Comparison of ENCODE assay signal across 8 cellular contexts in the genomic region with DNA sequence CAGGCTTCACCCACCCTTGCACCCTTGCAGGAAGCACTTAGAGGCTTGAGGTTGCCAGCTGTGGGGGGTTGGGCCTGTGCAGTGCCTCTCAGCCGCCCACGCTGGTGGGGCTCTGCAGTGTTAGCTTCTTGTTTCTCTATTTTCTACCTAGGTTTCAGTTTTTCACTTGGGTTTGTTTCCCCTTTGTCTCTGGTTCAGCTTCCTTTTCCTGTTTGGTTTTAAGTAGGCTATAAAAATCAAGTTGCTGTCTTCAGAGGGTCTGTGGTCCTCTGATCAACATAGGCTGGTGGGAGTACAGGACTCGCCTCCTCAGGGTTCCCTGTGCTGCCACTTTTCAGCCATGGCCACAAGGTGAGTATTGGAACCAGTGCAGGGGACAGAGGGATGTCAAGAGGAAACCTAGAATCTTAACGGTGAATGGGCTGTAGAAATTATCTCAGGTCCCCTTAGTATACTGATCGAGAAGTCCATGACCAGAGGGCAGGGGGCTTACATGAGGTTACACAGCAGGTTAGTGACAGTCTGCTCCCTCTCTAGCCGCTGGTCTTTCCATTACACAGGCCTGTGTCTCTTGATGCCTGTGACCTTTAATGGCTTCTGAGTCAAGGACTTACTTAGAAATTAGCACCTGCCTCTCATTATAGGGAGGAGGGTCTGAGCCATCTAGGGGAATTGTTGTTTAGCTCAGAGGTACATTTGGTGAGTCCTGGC. TPM values are rescaled to one million over a fixed set of nuclear protein-coding genes. Genes with fewer than 3 reads are reported as not detected.
A peak's percentile ranks its signal among the peaks of the same experiment; 100 is the strongest.
DNase-seq lines count a peak whose midpoint lies in the region; ATAC-seq and TF ChIP-seq lines count a peak whose summit lies in the region.

TSS of gene EVL (plus strand) at position 262 of the 711 bp plus-strand sequence. CDS start at position 341, 79 bp downstream.

- H3F3A ChIP-seq in PC-3 (ENCODE audit: low read length, unreplicated experiment): no peaks in the 10 kb centered on the region

- no peaks in the 10 kb centered on the region for H3K9me2 ChIP-seq in PC-3 (replicated peaks; ENCODE audit: low read length)

- H3K4me3 ChIP-seq in PC-3 (ENCODE audit: low read length) (no peak within 1 kb of the TSS), kidney epithelial cell (ENCODE audit: low read depth, low read length) (no peak within 1 kb of the TSS)

- TF ChIP-seq CTCF in PC-3 (conservative IDR thresholded peaks at IDR 0.05; ENCODE audit: low read depth, low read length): no peak
- TF ChIP-seq CTCF in kidney epithelial cell (IDR thresholded peaks at IDR 0.05; ENCODE audit: insufficient read depth, low read length, poor library complexity, severe bottlenecking): no peak

- DNase-seq in PC-3 (no peak), kidney epithelial cell (ENCODE audit: low read depth) (no peak), OCI-M1 (lab: John Stamatoyannopoulos, UW) (no peak), COLO668 (lab: John Stamatoyannopoulos, UW; ENCODE audit: unreplicated experiment) (no peak)
- DNase-seq in activated naive CD4-positive, alpha-beta T cell treated with Interleukin-2 at 50 U/mL for 16 hours: peak; percentile 86
- DNase-seq in stimulated activated CD4-positive, alpha-beta T cell treated with anti-CD3 and anti-CD28 coated beads, TNF-alpha, amount 100 ng/mL, for 1 hour (ENCODE audit: low read depth in 3 of 3, low spot score in 1 of 3): peak in 2 of 3 donors; percentile 59 to 76

- H3K36me3 ChIP-seq in PC-3 (ENCODE audit: low read depth, low read length): no peaks in the 10 kb centered on the region
- no peaks in the 10 kb centered on the region for H3K36me3 ChIP-seq in kidney epithelial cell (ENCODE audit: control insufficient read depth, insufficient read depth, low read length)

- peak; percentile 62 for ATAC-seq in GM18511 (IDR thresholded peaks at IDR 0.05; ENCODE audit: unreplicated experiment)
- ATAC-seq in HG02840 (IDR thresholded peaks at IDR 0.05; ENCODE audit: low FRiP score, unreplicated experiment): peak; percentile 36
- ATAC-seq in PC-3: no peak

- BruUV-seq in PC-3 (replicated peaks; lab: Mats Ljungman, UMichigan): no TSS peak

- peaks cover 26% of the 10 kb centered on the region for H3K4me1 ChIP-seq in PC-3 (ENCODE audit: insufficient read depth, low read length)

- POLR2A ChIA-PET in PC-3 (lab: Charles Lee; ENCODE audit: unreplicated experiment): no interaction called here

- no peak within 1 kb of the TSS for H3K27ac ChIP-seq in PC-3 (ENCODE audit: low read length)

- no peak within 1 kb of the TSS for H3K9ac ChIP-seq in PC-3 (ENCODE audit: low read length)

- no peaks in the 10 kb centered on the region for H3K27me3 ChIP-seq in PC-3 (ENCODE audit: low read length)
- no peaks in the 10 kb centered on the region for H3K27me3 ChIP-seq in kidney epithelial cell (ENCODE audit: control insufficient read depth, insufficient read depth, low read length)

- CTCF ChIA-PET in PC-3 (lab: Charles Lee): no interaction called here

- intact Hi-C loops in PC-3 (cut with micrococcal nuclease): no loop called here

- H3K79me2 ChIP-seq in PC-3 (ENCODE audit: low read length): peaks cover 6% of the 10 kb centered on the region

- no peaks in the 10 kb centered on the region for H3K9me3 ChIP-seq in PC-3 (ENCODE audit: low read length)

- H2AFZ ChIP-seq in PC-3 (ENCODE audit: low read length): no peak within 1 kb of the TSS

- H3K4me2 ChIP-seq in PC-3 (ENCODE audit: low read length): no peak within 1 kb of the TSS

- no peaks in the 10 kb centered on the region for H4K20me1 ChIP-seq in PC-3 (ENCODE audit: low read length)

RNA-seq across cellular contexts. Expression of gene EVL, which starts in this region (rescaled TPM):
- total RNA-seq in PC-3 (2014; rRNA removed) (26.5 and 31.7 TPM in 2 replicates), kidney epithelial cell (42.4 and 46.3 TPM in 2 replicates)

Comparison
In these comparisons a context has a peak if more than half of its experiments do, and no peak if none do; other contexts are left out.
1. DNase-seq: peak in activated naive CD4-positive, alpha-beta T cell treated with Interleukin-2 at 50 U/mL for 16 hours (single experiment) and stimulated activated CD4-positive, alpha-beta T cell treated with anti-CD3 and anti-CD28 coated beads, TNF-alpha, amount 100 ng/mL, for 1 hour (2 of 3); none in PC-3 (single experiment), kidney epithelial cell (single experiment), OCI-M1 (single experiment) and COLO668 (single experiment).